Comparison of ENCODE assay signal across 9 cellular contexts in the genomic region with DNA sequence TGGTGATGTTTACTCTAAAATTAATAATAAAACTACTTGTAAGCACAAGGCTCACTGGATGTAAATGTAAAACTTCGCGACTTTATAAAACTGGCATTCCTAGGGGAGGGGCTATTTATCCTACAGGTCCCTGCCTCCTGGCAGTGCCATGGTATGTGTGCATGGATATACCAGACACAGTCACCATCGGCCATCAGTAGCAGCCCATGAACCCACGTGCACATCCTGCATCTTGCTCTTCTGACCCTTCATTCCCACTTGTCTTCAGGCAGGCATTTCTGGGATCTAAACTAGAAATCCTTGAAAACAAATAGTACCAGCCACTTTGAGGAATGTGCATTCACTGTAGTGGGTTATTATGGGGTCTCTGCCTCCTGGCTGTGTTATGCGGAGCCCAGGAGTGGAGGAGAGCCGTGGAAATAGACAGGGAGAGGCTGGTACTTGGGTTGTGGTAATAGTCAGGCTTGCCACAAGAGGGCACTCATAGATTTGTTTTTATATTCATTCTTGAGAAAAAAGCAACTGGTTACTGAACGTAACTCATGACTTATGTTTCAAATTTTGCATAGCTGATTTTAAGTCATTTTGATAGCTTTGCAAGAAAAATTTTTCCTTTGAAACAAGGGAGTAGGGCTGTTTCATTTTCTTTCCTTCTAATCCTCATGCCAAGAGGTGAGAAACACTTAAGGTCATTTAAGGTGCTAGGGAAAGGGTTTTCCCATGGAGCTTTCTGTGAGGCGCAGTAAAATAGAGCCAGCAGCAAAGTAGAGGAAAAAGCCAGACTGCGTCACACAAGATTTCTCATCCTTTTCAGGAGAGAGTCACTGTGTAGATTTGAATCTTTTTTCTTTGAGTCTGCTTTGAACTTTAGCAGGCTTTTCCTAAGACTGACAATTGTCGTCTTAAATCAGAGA. TPM values are rescaled to one million over a fixed set of nuclear protein-coding genes. Genes with fewer than 3 reads are reported as not detected.
DNase-seq lines count a peak whose midpoint lies in the region; ATAC-seq and TF ChIP-seq lines count a peak whose summit lies in the region.
"Had no signal": no experiment of that assay in that cellular context is flagged by ENCODE, and none has a peak within 500 bp of the region (broad histone marks: within the 10 kb centered on the region; RNA-seq: fewer than 3 reads in every experiment).

No MANE protein-coding gene starts in this region.

- H3K36me3 ChIP-seq in PC-9 (ENCODE audit: low read depth) (no peaks in the 10 kb centered on the region), psoas muscle (ENCODE audit: insufficient read depth in 1 of 2, low read depth in 1 of 2) (peaks cover 0 to 50% of the 10 kb centered on the region in 2 donors)

- ATAC-seq in activated naive CD4-positive, alpha-beta T cell treated with anti-CD3 and anti-CD28 coated beads, Interleukin-2, amount 50 U/mL, for 72 hours: peak; percentile 56 to 58
- ATAC-seq in Right ventricle myocardium superior (ENCODE audit: poor library complexity) (peak; percentile 74), psoas muscle (peak; percentile 64 to 86 (median 78)), HG02852 (IDR thresholded peaks at IDR 0.05; ENCODE audit: unreplicated experiment) (no peak), GM19035 (IDR thresholded peaks at IDR 0.05; ENCODE audit: unreplicated experiment) (no peak)

- no peaks in the 10 kb centered on the region for H3K9me2 ChIP-seq in PC-9 (ENCODE audit: insufficient read depth)

- H4K20me1 ChIP-seq in PC-9 (ENCODE audit: insufficient read depth): no peaks in the 10 kb centered on the region

- POLR2A ChIA-PET in PC-9 (lab: Charles Lee; ENCODE audit: unreplicated experiment): no interaction called here

- no peaks in the 10 kb centered on the region for H3K9me3 Mint-ChIP-seq in activated naive CD4-positive, alpha-beta T cell treated with anti-CD3 and anti-CD28 coated beads, Interleukin-2, amount 50 U/mL, for 72 hours

- H3K36me3 Mint-ChIP-seq in activated naive CD4-positive, alpha-beta T cell treated with anti-CD3 and anti-CD28 coated beads, Interleukin-2, amount 50 U/mL, for 72 hours: no peaks in the 10 kb centered on the region

- intact Hi-C loops in PC-9 (cut with micrococcal nuclease; ENCODE audit: unreplicated experiment): loop anchor here (1.0 to 5.0 kb wide), 5 partner anchors 113 to 1897 kb away; a partner anchor contains a TSS
- intact Hi-C loops in Right ventricle myocardium superior (cut with DNase I): loop anchor here (5.0 kb wide), 1 partner anchor 120 kb away; no protein-coding TSS in a partner anchor
- intact Hi-C loops in psoas muscle (cut with DNase I): loop anchor here (1.0 to 5.0 kb wide), 5 partner anchors 104 to 330 kb away; a partner anchor contains a TSS

- H3K27me3 ChIP-seq in PC-9 (ENCODE audit: insufficient read depth, low read depth) (no peaks in the 10 kb centered on the region), psoas muscle (ENCODE audit: insufficient read depth in 3 of 3, low read length in 2 of 3) (no peaks in the 10 kb centered on the region)

- peak; percentile 7 for DNase-seq in DMS153 (lab: John Stamatoyannopoulos, UW)
- DNase-seq in HUDEP-2 (lab: John Stamatoyannopoulos, UW; ENCODE audit: unreplicated experiment in 76 of 76): peak in 40 of 76 experiments; percentile 0 to 58 (median 24)
- DNase-seq in PC-9: peak in 1 of 2 experiments; percentile 47
- DNase-seq in activated naive CD4-positive, alpha-beta T cell treated with anti-CD3 and anti-CD28 coated beads, Interleukin-2, amount 50 U/mL, for 72 hours (ENCODE audit: low spot score in 2 of 2): peak in 1 of 2 donors; percentile 53
- DNase-seq in Right ventricle myocardium superior: no peak
- no peak for DNase-seq in psoas muscle

- H3K4me3 ChIP-seq in PC-9 (no peak overlapping the region), psoas muscle (no peak overlapping the region)

- H3K9me3 ChIP-seq in PC-9 (ENCODE audit: insufficient read depth, low read depth) (no peaks in the 10 kb centered on the region), psoas muscle (no peaks in the 10 kb centered on the region)

- H3F3A ChIP-seq in PC-9 (ENCODE audit: insufficient read depth, low read depth): no peaks in the 10 kb centered on the region

- H3K27ac Mint-ChIP-seq in activated naive CD4-positive, alpha-beta T cell treated with anti-CD3 and anti-CD28 coated beads, Interleukin-2, amount 50 U/mL, for 72 hours: no peak overlapping the region

- no peaks in the 10 kb centered on the region for H3K79me2 ChIP-seq in PC-9 (ENCODE audit: low read depth)

- H3K4me1 ChIP-seq in PC-9 (replicated peaks; ENCODE audit: insufficient read depth): no peaks in the 10 kb centered on the region
- H3K4me1 ChIP-seq in psoas muscle: peaks cover 3% of the 10 kb centered on the region

- no peak overlapping the region for H2AFZ ChIP-seq in PC-9

- CTCF ChIA-PET in PC-9 (lab: Charles Lee): interaction anchor here (0.6 to 1.5 kb wide), 8 partner anchors 23 to 1862 kb away, joined by 3 to 6 read pairs (median 3); no protein-coding TSS in a partner anchor

- BruUV-seq in PC-9 (replicated peaks; lab: Mats Ljungman, UMichigan): no TSS peak

- H3K27ac ChIP-seq in PC-9 (no peak overlapping the region), psoas muscle (no peak overlapping the region)

- TF ChIP-seq CTCF in PC-9 (conservative IDR thresholded peaks at IDR 0.05): peak; percentile 94
- TF ChIP-seq CTCF in psoas muscle (IDR thresholded peaks at IDR 0.05): peak; percentile 83

- H3K4me2 ChIP-seq in PC-9: no peak overlapping the region

- WGBS in psoas muscle, 3 donors: 41 to 51% (median 45%) methylated on average over 10 of the region's 10 CpGs

RNA-seq across cellular contexts. Expression of a gene that starts 17.4 kb away (rescaled TPM):
- total RNA-seq in PC-9 (2021) (16.3 and 22.8 TPM in 2 replicates), Right ventricle myocardium superior (101 TPM), psoas muscle (1 to 10 TPM; 1.7 to 2.6 (median 2.4) TPM)
- under 1 TPM in 1 of 2 donors, not detected in 1; 0.12 TPM for total RNA-seq in activated naive CD4-positive, alpha-beta T cell treated with anti-CD3 and anti-CD28 coated beads, Interleukin-2, amount 50 U/mL, for 72 hours
- polyA plus RNA-seq in psoas muscle: 1 to 10 TPM in 1 of 3 donors, under 1 TPM in 2; 0.83 to 1.4 (median 0.95) TPM
- total RNA-seq: T-helper 2 cell treated with Interferon-gamma antibody and Interleukin-4, amounts not matched to agents 100 ng/mL and 5 ng/mL, for 36 hours had no signal

RNA-seq across cellular contexts. Expression of a gene that starts 51.3 kb away (rescaled TPM):
- 21.4 and 25.5 TPM in 2 replicates for total RNA-seq in PC-9 (2021)
- total RNA-seq in activated naive CD4-positive, alpha-beta T cell treated with anti-CD3 and anti-CD28 coated beads, Interleukin-2, amount 50 U/mL, for 72 hours: 10 to 100 TPM in 1 of 2 donors, 1 to 10 TPM in 1; 7.1 to 13.5 TPM
- total RNA-seq in Right ventricle myocardium superior: 16.7 TPM
- total RNA-seq in psoas muscle: 10 to 100 TPM; 12.6 to 17.3 (median 13.6) TPM
- polyA plus RNA-seq in psoas muscle: 10 to 100 TPM in 2 of 3 donors, 1 to 10 TPM in 1; 6.8 to 12.5 (median 10.1) TPM

Comparison
In these comparisons a context has a peak if more than half of its experiments do, and no peak if none do; other contexts are left out.
1. DNase-seq: peak in DMS153 (single experiment) and HUDEP-2 (40 of 76); none in Right ventricle myocardium superior (single experiment) and psoas muscle (0 of 2).
2. ATAC-seq: peak in activated naive CD4-positive, alpha-beta T cell treated with anti-CD3 and anti-CD28 coated beads, Interleukin-2, amount 50 U/mL, for 72 hours (2 of 2), Right ventricle myocardium superior (single experiment) and psoas muscle (4 of 4); none in HG02852 (single experiment) and GM19035 (single experiment).